In genomic region chr2:94759211-94759610, GRCh38 we compare ENCODE assay signal across 11 cellular contexts.
DNase-seq lines count a peak whose midpoint lies in the region; ATAC-seq, FAIRE-seq and TF ChIP-seq lines count a peak whose summit lies in the region.
"Had no signal": no experiment of that assay in that cellular context is flagged by ENCODE, and none has a peak within 500 bp of the region (broad histone marks: within the 10 kb centered on the region; RNA-seq: fewer than 3 reads in every experiment).

No MANE protein-coding gene starts in this region.

- H3K27me3 ChIP-seq in ovary, result no peaks in the 10 kb centered on the region

- TF ChIP-seq POLR2A in ovary (IDR thresholded peaks at IDR 0.05), result no peak

- H3K27ac ChIP-seq in ovary, result no peak overlapping the region
- H3K27ac ChIP-seq: skin epidermis had no signal

- H3K4me1 ChIP-seq in ovary (ENCODE audit: insufficient read depth), result no peaks in the 10 kb centered on the region

- H3K27me3 Mint-ChIP-seq in activated CD4-positive, alpha-beta T cell treated with anti-CD3 and anti-CD28 coated beads for 36 hours, result no peaks in the 10 kb centered on the region
- no peaks in the 10 kb centered on the region; the same call in 1 of the 2 replicates for H3K27me3 Mint-ChIP-seq in HFFc6 (ENCODE audit: insufficient read depth)

- no peak overlapping the region for H3K4me3 Mint-ChIP-seq in activated CD4-positive, alpha-beta T cell treated with anti-CD3 and anti-CD28 coated beads for 36 hours
- H3K4me3 Mint-ChIP-seq in HFFc6, result no peak overlapping the region

- POLR2A ChIA-PET in activated CD4-positive, alpha-beta T cell treated with anti-CD3 and anti-CD28 coated beads for 36 hours (lab: Charles Lee), result no interaction called here
- POLR2A ChIA-PET in HEK293T (lab: Yijun Ruan, JAX), result no interaction called here

- H3K36me3 Mint-ChIP-seq in activated CD4-positive, alpha-beta T cell treated with anti-CD3 and anti-CD28 coated beads for 36 hours (ENCODE audit: low read depth), result no peaks in the 10 kb centered on the region
- H3K36me3 Mint-ChIP-seq in HFFc6 (ENCODE audit: low read depth), result no peaks in the 10 kb centered on the region

- H3K9me3 Mint-ChIP-seq in activated CD4-positive, alpha-beta T cell treated with anti-CD3 and anti-CD28 coated beads for 36 hours (ENCODE audit: low read depth), result no peaks in the 10 kb centered on the region
- peaks cover 37% of the 10 kb centered on the region for H3K9me3 Mint-ChIP-seq in HFFc6

- peak; percentile 55 for DNase-seq in activated CD4-positive, alpha-beta T cell treated with anti-CD3 and anti-CD28 coated beads for 36 hours
- DNase-seq in activated CD4-positive, alpha-beta T cell treated with anti-CD3 and anti-CD28 coated beads for 1 hour, result no peak
- DNase-seq in HEK293T (ENCODE audit: extremely low spot score) (peak; percentile 33), RCC 7860 (ENCODE audit: low spot score) (peak; percentile 20), kidney tubule cell (ENCODE audit: low spot score) (peak; percentile 33), ovary (no peak), HFFc6 (no peak), SKM-1 (lab: John Stamatoyannopoulos, UW; ENCODE audit: unreplicated experiment) (no peak)
- DNase-seq: NCI-H2081 treated with DMSO at 0.1 percent for 48 hours had no signal

- peak; percentile 16 for ATAC-seq in activated CD4-positive, alpha-beta T cell treated with anti-CD3 and anti-CD28 coated beads for 36 hours

- H3K4me3 ChIP-seq in ovary, result no peak overlapping the region
- H3K4me3 ChIP-seq: skin epidermis had no signal

- H3K27ac Mint-ChIP-seq in activated CD4-positive, alpha-beta T cell treated with anti-CD3 and anti-CD28 coated beads for 36 hours, result no peak overlapping the region
- no peak overlapping the region for H3K27ac Mint-ChIP-seq in HFFc6

- H3K4me1 Mint-ChIP-seq in activated CD4-positive, alpha-beta T cell treated with anti-CD3 and anti-CD28 coated beads for 36 hours, result peaks cover 5% of the 10 kb centered on the region
- H3K4me1 Mint-ChIP-seq in HFFc6 (ENCODE audit: low read depth), result no peaks in the 10 kb centered on the region

- TF ChIP-seq EP300 in ovary (IDR thresholded peaks at IDR 0.05), result no peak

- FAIRE-seq in RCC 7860 (lab: Jason Lieb, UNC), result no peak
- FAIRE-seq: astrocyte had no signal

- TF ChIP-seq CTCF in ovary (IDR thresholded peaks at IDR 0.05) (no peak), HFFc6 (IDR thresholded peaks at IDR 0.05) (no peak)

- no peaks in the 10 kb centered on the region for H3K36me3 ChIP-seq in ovary

- H3K9me3 ChIP-seq in ovary, result no peaks in the 10 kb centered on the region

- 19 to 31% (median 23%) methylated on average over 7 of the region's 7 CpGs for WGBS in ovary, 3 donors

- CTCF ChIA-PET in activated CD4-positive, alpha-beta T cell treated with anti-CD3 and anti-CD28 coated beads for 36 hours (lab: Charles Lee), result no interaction called here
- CTCF ChIA-PET in HEK293T (lab: Yijun Ruan, JAX), result interaction anchor here (0.7 kb wide), 1 partner anchor 109 kb away, joined by 3 read pairs; no protein-coding TSS in a partner anchor

- intact Hi-C loops in activated CD4-positive, alpha-beta T cell treated with anti-CD3 and anti-CD28 coated beads for 36 hours (cut with DNase I, micrococcal nuclease), result no loop called here
- intact Hi-C loops in ovary (cut with DNase I), result no loop called here

TF ChIP-seq in HEK293T, 16 proteins besides CTCF, POLR2A, EP300 and RAD21:
- TF ChIP-seq HDGF (IDR thresholded peaks at IDR 0.05; ENCODE audit: borderline replicate concordance) (no peak), PKNOX1 (IDR thresholded peaks at IDR 0.05) (peak; percentile 70)

Comparison
In these comparisons a context has a peak if more than half of its experiments do, and no peak if none do; other contexts are left out.
1. DNase-seq: peak in activated CD4-positive, alpha-beta T cell treated with anti-CD3 and anti-CD28 coated beads for 36 hours (single experiment), HEK293T (single experiment), RCC 7860 (single experiment) and kidney tubule cell (single experiment); none in activated CD4-positive, alpha-beta T cell treated with anti-CD3 and anti-CD28 coated beads for 1 hour (single experiment), ovary (0 of 5), HFFc6 (single experiment) and SKM-1 (single experiment).